In genomic region chr14:92507174-92507768, GRCh38 we compare ENCODE assay signal across 8 cellular contexts.
DNase-seq lines count a peak whose midpoint lies in the region; ATAC-seq lines count a peak whose summit lies in the region.

No MANE protein-coding gene starts in this region.

- DNase-seq in DMS53 (lab: John Stamatoyannopoulos, UW): peak; percentile 63
- peak; percentile 37 for DNase-seq in NCI-H2081 treated with DMSO at 0.1 percent for 48 hours (lab: John Stamatoyannopoulos, UW)
- DNase-seq in globus pallidus (ENCODE audit: low spot score): peak; percentile 53
- no peak for DNase-seq in iPS-NIHi7 (ENCODE audit: extremely low spot score)
- DNase-seq in SHP77 treated with DMSO at 0.1 percent for 48 hours (lab: John Stamatoyannopoulos, UW): no peak
- no peak for DNase-seq in activated CD4-positive, alpha-beta T cell treated with anti-CD3 and anti-CD28 coated beads for 1 hour

- peak; percentile 68 for ATAC-seq in GM21723 (IDR thresholded peaks at IDR 0.05; ENCODE audit: unreplicated experiment)
- ATAC-seq in GM19328 (IDR thresholded peaks at IDR 0.05; ENCODE audit: unreplicated experiment): no peak

Comparison
In these comparisons a context has a peak if more than half of its experiments do, and no peak if none do; other contexts are left out.
1. DNase-seq: peak in DMS53 (single experiment), NCI-H2081 treated with DMSO at 0.1 percent for 48 hours (single experiment) and globus pallidus (single experiment); none in iPS-NIHi7 (single experiment), SHP77 treated with DMSO at 0.1 percent for 48 hours (single experiment) and activated CD4-positive, alpha-beta T cell treated with anti-CD3 and anti-CD28 coated beads for 1 hour (single experiment).